8 cellular contexts compared by ENCODE assay signal in the genomic region with DNA sequence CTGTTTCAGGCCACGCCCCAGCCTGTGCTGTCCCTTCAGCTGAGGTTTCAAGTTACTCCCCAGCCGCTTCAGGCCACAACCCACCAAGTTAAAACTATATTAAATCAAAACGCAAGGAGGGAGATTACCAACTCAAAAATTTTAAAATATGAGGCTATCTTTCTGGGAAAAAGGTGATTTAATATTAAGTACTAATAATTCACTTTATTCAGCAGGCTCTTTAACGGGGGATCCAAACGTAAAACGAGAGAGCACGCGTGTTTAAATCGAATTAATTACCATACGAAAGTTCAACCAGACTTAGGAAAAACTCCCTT. TPM values are rescaled to one million over a fixed set of nuclear protein-coding genes. Genes with fewer than 3 reads are reported as not detected.
DNase-seq lines count a peak whose midpoint lies in the region; ATAC-seq and TF ChIP-seq lines count a peak whose summit lies in the region.

No MANE protein-coding gene starts in this region.

- peaks cover 12 to 17% of the 10 kb centered on the region in 2 donors for H3K27me3 Mint-ChIP-seq in CD4-positive, alpha-beta memory T cell

- POLR2A ChIA-PET in Panc1 (lab: Charles Lee), result no interaction called here
- POLR2A ChIA-PET in CD4-positive, alpha-beta memory T cell (lab: Charles Lee; ENCODE audit: partially characterized antibody), result interaction anchor here (1.0 kb wide), 1 partner anchor 115 kb away, joined by 3 read pairs; no protein-coding TSS in a partner anchor

- peaks cover 7% of the 10 kb centered on the region for H3K27me3 ChIP-seq in Panc1 (ENCODE audit: control insufficient read depth, insufficient read depth, low read length)
- no peaks in the 10 kb centered on the region for H3K27me3 ChIP-seq in CD4-positive, alpha-beta memory T cell (ENCODE audit: insufficient read depth, low read length)

- ATAC-seq in GM18858 (IDR thresholded peaks at IDR 0.05; ENCODE audit: unreplicated experiment) (peak; percentile 57), HG02571 (IDR thresholded peaks at IDR 0.05; ENCODE audit: unreplicated experiment) (peak; percentile 80), Panc1 (peak; percentile 84)

- H3K36me3 ChIP-seq in Panc1 (ENCODE audit: control insufficient read depth, insufficient read depth, low read length), result no peaks in the 10 kb centered on the region
- H3K36me3 ChIP-seq in CD4-positive, alpha-beta memory T cell (ENCODE audit: insufficient read depth, low read length), result no peaks in the 10 kb centered on the region

- H3K4me1 Mint-ChIP-seq in CD4-positive, alpha-beta memory T cell, result peaks cover 0 to 2% (median 0%) of the 10 kb centered on the region in 4 donors

- TF ChIP-seq CTCF in Panc1 (IDR thresholded peaks at IDR 0.05), result no peak
- TF ChIP-seq CTCF in fibroblast of mammary gland (conservative IDR thresholded peaks at IDR 0.05; ENCODE audit: control insufficient read depth, insufficient read depth, low read depth, low read length), result no peak

- H3K36me3 Mint-ChIP-seq in CD4-positive, alpha-beta memory T cell, result no peaks in the 10 kb centered on the region

- DNase-seq in Panc1 (ENCODE audit: low read depth, low spot score) (no peak), fibroblast of mammary gland (ENCODE audit: low read depth) (peak; percentile 70), non-pigmented ciliary epithelial cell (ENCODE audit: low read depth) (peak; percentile 28), NCI-H1417 treated with DMSO at 0.1 percent for 48 hours (lab: John Stamatoyannopoulos, UW) (no peak)
- DNase-seq in stimulated activated CD4-positive, alpha-beta T cell treated with anti-CD3 and anti-CD28 coated beads, Interleukin-2, amount 100 ng/mL, for 48 hours, result no peak
- no peak for DNase-seq in CD4-positive, alpha-beta memory T cell

- no peaks in the 10 kb centered on the region for H3K9me3 ChIP-seq in Panc1 (ENCODE audit: control insufficient read depth, insufficient read depth, low read depth, low read length)
- no peaks in the 10 kb centered on the region for H3K9me3 ChIP-seq in CD4-positive, alpha-beta memory T cell (ENCODE audit: control insufficient read depth in 1 of 2, low read length in 2 of 2)

- H3K4me3 ChIP-seq in Panc1 (ENCODE audit: low read depth in 2 of 2, low read length in 2 of 2) (peak overlapping the region in 1 of 2 experiments; percentile 46; a peak in 2 of 4 replicates), fibroblast of mammary gland (ENCODE audit: control insufficient read depth, low read depth, low read length) (peak overlapping the region; percentile 49)
- no peak overlapping the region for H3K4me3 ChIP-seq in CD4-positive, alpha-beta memory T cell (ENCODE audit: low read length in 2 of 2)

- BruUV-seq in Panc1 (replicated peaks; lab: Mats Ljungman, UMichigan), result no TSS peak

- CTCF ChIA-PET in Panc1 (lab: Charles Lee), result interaction anchor here (1.0 to 1.7 kb wide), 2 partner anchors 12 to 115 kb away, joined by 4 to 9 read pairs; no protein-coding TSS in a partner anchor
- CTCF ChIA-PET in CD4-positive, alpha-beta memory T cell (lab: Charles Lee; ENCODE audit: partially characterized antibody), result interaction anchor here (0.9 to 14.7 kb wide), 14 partner anchors 8 to 120 kb away, joined by 3 to 209 read pairs (median 5); no protein-coding TSS in a partner anchor

- H3K27ac Mint-ChIP-seq in CD4-positive, alpha-beta memory T cell, result no peak overlapping the region

- H3K4me3 Mint-ChIP-seq in CD4-positive, alpha-beta memory T cell, result peak overlapping the region in 3 of 8 donors; percentile 5 to 14 (median 11)

- in situ Hi-C loops in Panc1 (cut with HindIII; ENCODE audit: low pct_unique_long_range_greater_than_20kb, low sequenced_read_pairs), result no loop called here

- no peak overlapping the region for H3K27ac ChIP-seq in Panc1 (ENCODE audit: low read length)
- no peak overlapping the region for H3K27ac ChIP-seq in CD4-positive, alpha-beta memory T cell (ENCODE audit: low read depth, low read length)

- peaks cover 0 to 3% (median 0%) of the 10 kb centered on the region in 8 donors for H3K9me3 Mint-ChIP-seq in CD4-positive, alpha-beta memory T cell

- H3K4me1 ChIP-seq in Panc1 (ENCODE audit: control insufficient read depth, insufficient read depth, low read length), result no peaks in the 10 kb centered on the region
- no peaks in the 10 kb centered on the region for H3K4me1 ChIP-seq in CD4-positive, alpha-beta memory T cell (ENCODE audit: insufficient read depth, low read length)

- intact Hi-C loops in Panc1 (cut with micrococcal nuclease; ENCODE audit: unreplicated experiment), result loop anchor here (1.0 kb wide), 1 partner anchor 115 kb away; no protein-coding TSS in a partner anchor
- intact Hi-C loops in CD4-positive, alpha-beta memory T cell (cut with micrococcal nuclease), result loop anchor here (1.0 kb wide), 1 partner anchor 115 kb away; no protein-coding TSS in a partner anchor

RNA-seq across cellular contexts. Expression of a gene that starts 1.2 kb away (rescaled TPM):
- total RNA-seq in Panc1 (2021; ENCODE audit: unreplicated experiment), result not detected
- polyA plus RNA-seq in Panc1 (2012; ENCODE audit: insufficient read length), result not detected
- total RNA-seq in CD4-positive, alpha-beta memory T cell, result not detected
- not detected for polyA plus RNA-seq in CD4-positive, alpha-beta memory T cell

RNA-seq across cellular contexts. Expression of a gene that starts 20.3 kb away (rescaled TPM):
- total RNA-seq in Panc1 (2021; ENCODE audit: unreplicated experiment), result 0.18 TPM
- not detected for polyA plus RNA-seq in Panc1 (2012; ENCODE audit: insufficient read length)
- total RNA-seq in CD4-positive, alpha-beta memory T cell, result not detected
- not detected for polyA plus RNA-seq in CD4-positive, alpha-beta memory T cell

Comparison
In these comparisons a context has a peak if more than half of its experiments do, and no peak if none do; other contexts are left out.
1. DNase-seq: peak in fibroblast of mammary gland (single experiment) and non-pigmented ciliary epithelial cell (single experiment); none in Panc1 (single experiment), stimulated activated CD4-positive, alpha-beta T cell treated with anti-CD3 and anti-CD28 coated beads, Interleukin-2, amount 100 ng/mL, for 48 hours (0 of 2), CD4-positive, alpha-beta memory T cell (0 of 5) and NCI-H1417 treated with DMSO at 0.1 percent for 48 hours (single experiment).
2. Peak in every context shown above with its lines, with median percentiles within 50 percentile points of each other: ATAC-seq.